ENCODE assay signal across 8 cellular contexts in genomic region chr10:117375360-117376147, GRCh38. TPM values are rescaled to one million over a fixed set of nuclear protein-coding genes. Genes with fewer than 3 reads are reported as not detected.
DNase-seq lines count a peak whose midpoint lies in the region; ATAC-seq and TF ChIP-seq lines count a peak whose summit lies in the region.

Gene PDZD8, minus strand, starts transcription at chr10:117375440. Its CDS starts 213 bp downstream, at chr10:117375227.

- TF ChIP-seq CTCF in GM06990 (IDR thresholded peaks at IDR 0.05; ENCODE audit: insufficient read depth, low read length, poor library complexity, severe bottlenecking): no peak
- TF ChIP-seq CTCF in HFF-Myc (IDR thresholded peaks at IDR 0.05; ENCODE audit: low read depth, low read length, missing control alignments): no peak
- no peak for TF ChIP-seq CTCF in suprapubic skin (IDR thresholded peaks at IDR 0.05)

- H3K4me3 ChIP-seq in GM06990 (replicated peaks; ENCODE audit: low read depth, low read length) (peak within 1 kb of the TSS; percentile 98), HFF-Myc (replicated peaks; ENCODE audit: low read depth, low read length) (peak within 1 kb of the TSS; percentile 92), suprapubic skin (peak within 1 kb of the TSS; percentile 84)

- WGBS in suprapubic skin: under 1% methylated on average over 40 of the region's 103 CpGs

- peak within 1 kb of the TSS; percentile 96 for H3K27ac ChIP-seq in suprapubic skin

- no peaks in the 10 kb centered on the region; the same call in 1 of the 2 replicates for H3K27me3 ChIP-seq in GM06990 (replicated peaks; ENCODE audit: control insufficient read depth, insufficient read depth, low read length)
- peaks cover 4% of the 10 kb centered on the region for H3K27me3 ChIP-seq in suprapubic skin

- no peak for TF ChIP-seq EP300 in suprapubic skin (IDR thresholded peaks at IDR 0.05)

- H3K36me3 Mint-ChIP-seq in activated naive CD4-positive, alpha-beta T cell treated with anti-CD3 and anti-CD28 coated beads, Interleukin-2, amount 50 U/mL, for 24 hours: no peaks in the 10 kb centered on the region

- H3K27ac Mint-ChIP-seq in activated naive CD4-positive, alpha-beta T cell treated with anti-CD3 and anti-CD28 coated beads, Interleukin-2, amount 50 U/mL, for 24 hours: peak within 1 kb of the TSS; percentile 74

- no peaks in the 10 kb centered on the region for H3K36me3 ChIP-seq in GM06990 (ENCODE audit: control insufficient read depth, insufficient read depth, low read length)
- H3K36me3 ChIP-seq in suprapubic skin: no peaks in the 10 kb centered on the region

- H3K4me1 ChIP-seq in suprapubic skin: peaks cover 41% of the 10 kb centered on the region

- peak; percentile 88 for ATAC-seq in SK-N-SH treated with all-trans-retinoic acid at 6 μM for 48 hours

- DNase-seq in GM06990 (ENCODE audit: extremely low read depth, insufficient read length) (peak; percentile 93), HFF-Myc (ENCODE audit: extremely low read depth, low read depth) (peak; percentile 68), NAMALWA (ENCODE audit: low spot score) (peak; percentile 87), globus pallidus (ENCODE audit: low spot score) (peak; percentile 91), occipital lobe (lab: John Stamatoyannopoulos, UW) (peak; percentile 89), suprapubic skin (ENCODE audit: low spot score in 2 of 2) (peak; percentile 95 to 97)

- H3K27me3 Mint-ChIP-seq in activated naive CD4-positive, alpha-beta T cell treated with anti-CD3 and anti-CD28 coated beads, Interleukin-2, amount 50 U/mL, for 24 hours: peaks cover 8% of the 10 kb centered on the region

- TF ChIP-seq POLR2A in suprapubic skin (IDR thresholded peaks at IDR 0.05): peak; percentile 80 to 89

- peak within 1 kb of the TSS; percentile 93 for H3K4me3 Mint-ChIP-seq in activated naive CD4-positive, alpha-beta T cell treated with anti-CD3 and anti-CD28 coated beads, Interleukin-2, amount 50 U/mL, for 24 hours

- H3K4me1 Mint-ChIP-seq in activated naive CD4-positive, alpha-beta T cell treated with anti-CD3 and anti-CD28 coated beads, Interleukin-2, amount 50 U/mL, for 24 hours: peaks cover 30% of the 10 kb centered on the region

- no peaks in the 10 kb centered on the region for H3K9me3 ChIP-seq in suprapubic skin

- H3K9me3 Mint-ChIP-seq in activated naive CD4-positive, alpha-beta T cell treated with anti-CD3 and anti-CD28 coated beads, Interleukin-2, amount 50 U/mL, for 24 hours: no peaks in the 10 kb centered on the region

TF ChIP-seq in SK-N-SH treated with all-trans-retinoic acid at 6 μM for 48 hours, 23 proteins besides CTCF, POLR2A, EP300 and RAD21:
- 0 out of 2 replicates have a peak, but pooled peaks have one; percentile 77 for TF ChIP-seq POU6F1 (CRISPR knock-in tag; IDR thresholded peaks at IDR 0.05; ENCODE audit: borderline replicate concordance, low read depth)
- TF ChIP-seq CREB5 (CRISPR knock-in tag; IDR thresholded peaks at IDR 0.05; ENCODE audit: low read depth): no peak
- TF ChIP-seq CSDC2 (CRISPR knock-in tag; IDR thresholded peaks at IDR 0.05): peak; percentile 31; the same call in 1 of the 2 replicates

RNA-seq across cellular contexts. Expression of gene PDZD8, which starts in this region (rescaled TPM):
- total RNA-seq in occipital lobe (28.1 TPM), suprapubic skin (10 to 100 TPM; 23.7 to 46.2 (median 36.4) TPM)

Comparison
In these comparisons a context has a peak if more than half of its experiments do, and no peak if none do; other contexts are left out.
1. Peak in every context shown above with its lines: DNase-seq, ATAC-seq, H3K4me3 ChIP-seq and H3K27ac ChIP-seq.